Comparison of ENCODE assay signal across 10 cellular contexts in genomic region chr3:66386011-66386924, GRCh38.
DNase-seq lines count a peak whose midpoint lies in the region; ATAC-seq and TF ChIP-seq lines count a peak whose summit lies in the region.
"Had no signal": no experiment of that assay in that cellular context is flagged by ENCODE, and none has a peak within 500 bp of the region (broad histone marks: within the 10 kb centered on the region; RNA-seq: fewer than 3 reads in every experiment).

No MANE protein-coding gene starts in this region.

- TF ChIP-seq CTCF in glutamatergic neuron (IDR thresholded peaks at IDR 0.05; ENCODE audit: partially characterized antibody, unreplicated experiment) (no peak), heart left ventricle (IDR thresholded peaks at IDR 0.05) (no peak)

- peaks cover 0 to 4% (median 0%) of the 10 kb centered on the region in 12 donors for H3K4me1 ChIP-seq in heart left ventricle

- H3K9me3 Mint-ChIP-seq in glutamatergic neuron (ENCODE audit: unreplicated experiment) = peaks cover 7% of the 10 kb centered on the region

- peak overlapping the region; percentile 69 for H3K27ac Mint-ChIP-seq in glutamatergic neuron (ENCODE audit: unreplicated experiment)

- ATAC-seq in GM18519 (IDR thresholded peaks at IDR 0.05; ENCODE audit: low FRiP score, unreplicated experiment) (peak; percentile 77), GM21529 (IDR thresholded peaks at IDR 0.05; ENCODE audit: unreplicated experiment) (peak; percentile 85), HG03378 (IDR thresholded peaks at IDR 0.05; ENCODE audit: unreplicated experiment) (peak; percentile 87), heart left ventricle (no peak)
- ATAC-seq: left colon had no signal

- WGBS in heart left ventricle, 4 donors = 97 to 99% (median 98%) methylated on average over 12 of the region's 12 CpGs

- intact Hi-C loops in heart left ventricle (cut with DNase I) = loop anchor here in 1 of 10 donors (5.0 kb wide), 1 partner anchor 109 kb away; no protein-coding TSS in a partner anchor

- H3K27me3 ChIP-seq in heart left ventricle = no peaks in the 10 kb centered on the region

- peaks cover 23% of the 10 kb centered on the region for H3K36me3 Mint-ChIP-seq in glutamatergic neuron (ENCODE audit: unreplicated experiment)

- no peak for TF ChIP-seq POLR2A in heart left ventricle (IDR thresholded peaks at IDR 0.05)

- no peak for DNase-seq in glutamatergic neuron
- DNase-seq in NCI-H510A treated with DMSO at 0.1 percent for 48 hours (lab: John Stamatoyannopoulos, UW) = no peak
- no peak for DNase-seq in heart left ventricle
- DNase-seq in NCI-H1694 treated with DMSO at 0.1 percent for 48 hours (lab: John Stamatoyannopoulos, UW) = no peak
- DNase-seq in 8988T = no peak
- DNase-seq: left colon, NCI-H2171 treated with DMSO at 0.1 percent for 48 hours had no signal

- no peak overlapping the region for H3K4me3 ChIP-seq in heart left ventricle

- peaks cover 9% of the 10 kb centered on the region for H3K27me3 Mint-ChIP-seq in glutamatergic neuron (ENCODE audit: unreplicated experiment)

- peaks cover 3 to 87% (median 60%) of the 10 kb centered on the region in 9 donors for H3K36me3 ChIP-seq in heart left ventricle

- no peak overlapping the region for H3K27ac ChIP-seq in heart left ventricle

- no peak overlapping the region for H3K4me3 Mint-ChIP-seq in glutamatergic neuron (ENCODE audit: unreplicated experiment)

- peaks cover 17% of the 10 kb centered on the region for H3K4me1 Mint-ChIP-seq in glutamatergic neuron (ENCODE audit: low read depth, unreplicated experiment)

- H3K9me3 ChIP-seq in heart left ventricle = no peaks in the 10 kb centered on the region

Comparison
In these comparisons a context has a peak if more than half of its experiments do, and no peak if none do; other contexts are left out.
1. ATAC-seq: peak in GM18519 (single experiment), GM21529 (single experiment) and HG03378 (single experiment); none in heart left ventricle (0 of 4).